ENCODE assay signal across 8 cellular contexts in the genomic region with DNA sequence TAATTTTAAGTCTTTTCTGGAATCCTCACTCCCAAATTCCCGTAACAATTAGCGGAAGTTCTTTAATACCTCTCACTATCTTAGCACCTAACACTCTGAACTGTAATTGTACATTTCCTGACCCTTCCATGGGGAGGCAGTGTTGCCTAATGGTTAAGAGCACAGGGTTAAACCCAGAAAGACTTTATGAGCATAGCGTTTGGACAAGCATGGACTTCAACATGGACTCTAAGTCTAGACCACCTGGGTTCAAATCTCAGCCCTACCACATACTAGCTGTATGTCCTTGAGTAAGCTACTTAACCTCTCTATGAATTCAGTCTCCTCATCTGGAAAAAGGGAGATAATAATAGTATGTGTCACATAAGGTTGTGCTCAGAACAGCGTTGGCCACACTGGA. TPM values are rescaled to one million over a fixed set of nuclear protein-coding genes. Genes with fewer than 3 reads are reported as not detected.
DNase-seq lines count a peak whose midpoint lies in the region; ATAC-seq and TF ChIP-seq lines count a peak whose summit lies in the region.

No MANE protein-coding gene starts in this region.

- peak; percentile 91 for ATAC-seq in HCT116
- ATAC-seq in HG03045 (IDR thresholded peaks at IDR 0.05; ENCODE audit: unreplicated experiment), result no peak
- no peak for ATAC-seq in GM19467 (IDR thresholded peaks at IDR 0.05; ENCODE audit: unreplicated experiment)

- H2AFZ ChIP-seq in HCT116 (ENCODE audit: low read depth, low read length, poor library complexity, severe bottlenecking), result no peak overlapping the region

- no TSS peak for BruUV-seq in HCT116 (replicated peaks; lab: Mats Ljungman, UMichigan)

- H4K20me1 ChIP-seq in DOHH2 (ENCODE audit: control insufficient read depth, insufficient read depth, low read depth, low read length), result no peaks in the 10 kb centered on the region
- H4K20me1 ChIP-seq in HCT116 (ENCODE audit: insufficient read depth), result no peaks in the 10 kb centered on the region

- CTCF ChIA-PET in HCT116 (lab: Charles Lee), result interaction anchor here (1.1 kb wide), 1 partner anchor 281 kb away, joined by 4 read pairs; no protein-coding TSS in a partner anchor

- H3K4me3 ChIP-seq in DOHH2 (ENCODE audit: low read length), result no peak overlapping the region
- H3K4me3 ChIP-seq in HCT116 (replicated peaks in 1 of 2; ENCODE audit: low read depth in 1 of 2, low read length in 2 of 2), result no peak overlapping the region
- H3K4me3 ChIP-seq in NT2/D1 (ENCODE audit: insufficient read length, low read depth), result no peak overlapping the region

- H3K79me2 ChIP-seq in DOHH2 (ENCODE audit: control insufficient read depth, low read length) (no peaks in the 10 kb centered on the region), HCT116 (ENCODE audit: insufficient read depth, low read length) (no peaks in the 10 kb centered on the region)

- H3K9me2 ChIP-seq in DOHH2 (replicated peaks; ENCODE audit: control insufficient read depth, low read length) (no peaks in the 10 kb centered on the region), HCT116 (ENCODE audit: insufficient read depth) (no peaks in the 10 kb centered on the region)

- no peak overlapping the region for H3K4me2 ChIP-seq in DOHH2 (ENCODE audit: low read length)
- H3K4me2 ChIP-seq in HCT116 (ENCODE audit: low read length), result no peak overlapping the region

- no peak for TF ChIP-seq POLR2A in HCT116 (IDR thresholded peaks at IDR 0.05; ENCODE audit: borderline replicate concordance, extremely low read depth, insufficient read depth, insufficient read length)

- H3K27ac ChIP-seq in DOHH2 (ENCODE audit: low read depth, low read length), result no peak overlapping the region
- no peak overlapping the region for H3K27ac ChIP-seq in HCT116 (ENCODE audit: low read depth, low read length)

- DNase-seq in HCT116 (ENCODE audit: low read depth, low spot score), result peak; percentile 36
- peak; percentile 44 for DNase-seq in NT2/D1 (ENCODE audit: low read depth, low spot score)
- peak; percentile 86 for DNase-seq in dermis blood vessel endothelial cell
- peak; percentile 57 for DNase-seq in myocyte (ENCODE audit: low read depth)
- no peak for DNase-seq in GF-D8 (lab: John Stamatoyannopoulos, UW)

- peak; percentile 84 for TF ChIP-seq RAD21 in HCT116 (IDR thresholded peaks at IDR 0.05; ENCODE audit: low read depth)

- TF ChIP-seq CTCF in DOHH2 (IDR thresholded peaks at IDR 0.05; ENCODE audit: low read depth, low read length, poor library complexity, severe bottlenecking), result peak; percentile 70
- peak; percentile 57 to 83 (median 74); a peak in 5 of 6 replicates for TF ChIP-seq CTCF in HCT116 (IDR thresholded peaks at IDR 0.05 in 2 of 3, conservative IDR thresholded peaks at IDR 0.05 in 1 of 3; ENCODE audit: borderline replicate concordance in 1 of 3, insufficient read depth in 1 of 3, low read depth in 2 of 3, low read length in 2 of 3)

- no peaks in the 10 kb centered on the region for H3K4me1 ChIP-seq in DOHH2 (ENCODE audit: control insufficient read depth, low read length)
- H3K4me1 ChIP-seq in HCT116 (ENCODE audit: control insufficient read depth in 1 of 2, insufficient read depth in 2 of 2, low read length in 2 of 2), result peaks cover 0 to 6% of the 10 kb centered on the region in 2 experiments; a peak in 1 of 4 replicates
- no peaks in the 10 kb centered on the region for H3K4me1 ChIP-seq in NT2/D1 (ENCODE audit: insufficient read depth, insufficient read length)

- intact Hi-C loops in HCT116 (cut with micrococcal nuclease), result loop anchor here (1.0 kb wide), 2 partner anchors 281 to 688 kb away; no protein-coding TSS in a partner anchor

- RAD21 ChIA-PET in HCT116 (lab: Charles Lee; ENCODE audit: low non-redundant PET in 1 of 2, low total read pairs in 2 of 2, uncharacterized antibody in 2 of 2, unreplicated experiment in 2 of 2), result no interaction called here

- H3K9ac ChIP-seq in HCT116 (ENCODE audit: low read length) (no peak overlapping the region), NT2/D1 (ENCODE audit: insufficient read length, low read depth) (no peak overlapping the region)

- peaks cover 16% of the 10 kb centered on the region for H3K27me3 ChIP-seq in DOHH2 (ENCODE audit: control insufficient read depth, low read length)
- no peaks in the 10 kb centered on the region for H3K27me3 ChIP-seq in HCT116 (ENCODE audit: insufficient read depth, low read length)
- H3K27me3 ChIP-seq in NT2/D1 (ENCODE audit: insufficient read depth, insufficient read length), result no peaks in the 10 kb centered on the region

- POLR2A ChIA-PET in HCT116 (lab: Charles Lee), result no interaction called here

- H3K36me3 ChIP-seq in DOHH2 (ENCODE audit: control insufficient read depth, low read length) (no peaks in the 10 kb centered on the region), HCT116 (ENCODE audit: control insufficient read depth in 1 of 2, insufficient read depth in 2 of 2, low read length in 2 of 2) (no peaks in the 10 kb centered on the region), NT2/D1 (ENCODE audit: insufficient read depth, insufficient read length, low read length) (peaks cover 2% of the 10 kb centered on the region)

- H3K9me3 ChIP-seq in DOHH2 (ENCODE audit: control insufficient read depth, insufficient read depth, low read length) (no peaks in the 10 kb centered on the region), HCT116 (ENCODE audit: control insufficient read depth in 1 of 2, insufficient read depth in 1 of 2, low read depth in 1 of 2, low read length in 2 of 2) (no peaks in the 10 kb centered on the region), NT2/D1 (ENCODE audit: insufficient read depth, low read length) (no peaks in the 10 kb centered on the region)

- no peaks in the 10 kb centered on the region for H3F3A ChIP-seq in DOHH2 (ENCODE audit: control insufficient read depth, insufficient read depth)

TF ChIP-seq in HCT116, 20 proteins besides CTCF, POLR2A, EP300 and RAD21:
- TF ChIP-seq POLR2AphosphoS5 (IDR thresholded peaks at IDR 0.05; ENCODE audit: low read depth, low read length), result no peak
- TF ChIP-seq MAX (IDR thresholded peaks at IDR 0.05), result no peak
- TF ChIP-seq ATF3 (IDR thresholded peaks at IDR 0.05), result no peak
- no peak for TF ChIP-seq TCF7L2 (IDR thresholded peaks at IDR 0.05; ENCODE audit: borderline replicate concordance, extremely low read depth, insufficient read depth, insufficient read length)
- no peak for TF ChIP-seq ZFX (IDR thresholded peaks at IDR 0.05)
- no peak for TF ChIP-seq ZBTB33 (IDR thresholded peaks at IDR 0.05; ENCODE audit: extremely low read depth, insufficient replicate concordance, low read length)
- TF ChIP-seq SP1 (IDR thresholded peaks at IDR 0.05; ENCODE audit: low read depth), result no peak

RNA-seq across cellular contexts. Expression of gene ANTXR1, which starts 13.0 kb away (rescaled TPM):
- total RNA-seq in HCT116 (2021; ENCODE audit: unreplicated experiment), result 25.7 TPM
- polyA plus RNA-seq in HCT116 (2012), result 11.6 and 16.3 TPM in 2 replicates
- 0.42 and 0.68 TPM in 2 replicates for total RNA-seq in dermis blood vessel endothelial cell
- total RNA-seq in myocyte, result 91.9 and 94.7 TPM in 2 replicates
- 432 TPM for polyA plus RNA-seq in myocyte (2012)

RNA-seq across cellular contexts. Expression of gene GKN1, which starts 51.6 kb away (rescaled TPM):
- total RNA-seq in HCT116 (2021; ENCODE audit: unreplicated experiment), result not detected
- polyA plus RNA-seq in HCT116 (2012), result not detected in 2 replicates
- total RNA-seq in dermis blood vessel endothelial cell, result not detected in 2 replicates
- total RNA-seq in myocyte, result not detected in 2 replicates
- 0.10 TPM for polyA plus RNA-seq in myocyte (2012)

Comparison
In these comparisons a context has a peak if more than half of its experiments do, and no peak if none do; other contexts are left out.
1. RNA of gene ANTXR1, which starts 13.0 kb away (total RNA-seq): 91.9 to 94.7 TPM in myocyte and 25.7 TPM in HCT116 (single experiment); 0.42 to 0.68 TPM in dermis blood vessel endothelial cell; every median in the first group is over 10 times any median in the second.